In the genomic region with DNA sequence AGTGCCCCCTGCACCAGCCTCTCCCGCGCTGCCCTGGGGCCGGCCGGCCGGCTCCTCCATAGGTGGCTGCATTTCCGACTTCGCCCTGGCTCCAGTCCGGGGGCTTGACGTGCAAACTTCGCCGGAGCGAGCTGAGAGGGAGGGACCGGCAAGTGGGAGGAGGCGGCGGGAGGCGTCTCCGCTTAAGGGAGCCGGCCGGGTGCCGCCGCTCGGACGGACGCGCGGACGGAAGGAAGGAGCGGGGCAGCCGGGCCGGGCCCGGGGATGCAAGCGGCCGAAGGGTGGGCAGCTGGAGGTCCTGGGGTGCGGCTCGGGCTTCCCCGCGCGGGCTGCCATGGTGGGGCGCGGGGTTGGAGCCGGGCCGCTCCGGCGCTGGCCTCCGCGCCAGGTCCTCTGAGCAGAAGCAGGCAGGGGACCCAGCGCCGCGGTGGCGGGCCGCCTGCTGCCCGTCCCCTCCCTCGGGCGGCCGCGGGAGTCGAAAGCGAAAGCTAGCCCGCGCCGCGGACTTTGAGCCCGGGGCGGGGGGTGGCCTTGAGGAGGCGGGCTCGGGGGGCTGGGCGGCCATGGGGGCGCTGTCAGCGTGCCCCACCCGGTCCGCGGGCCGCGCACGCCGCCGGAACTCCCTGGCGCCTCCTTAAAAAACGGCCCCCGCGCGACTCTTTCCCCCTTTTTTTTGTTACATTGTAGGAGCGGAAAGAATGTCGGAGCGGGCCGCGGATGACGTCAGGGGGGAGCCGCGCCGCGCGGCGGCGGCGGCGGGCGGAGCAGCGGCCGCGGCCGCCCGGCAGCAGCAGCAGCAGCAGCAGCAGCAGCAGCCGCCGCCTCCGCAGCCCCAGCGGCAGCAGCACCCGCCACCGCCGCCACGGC, we compare ENCODE assay signal across 8 cellular contexts. TPM values are rescaled to one million over a fixed set of nuclear protein-coding genes. Genes with fewer than 3 reads are reported as not detected.
DNase-seq lines count a peak whose midpoint lies in the region; ATAC-seq and TF ChIP-seq lines count a peak whose summit lies in the region.

Gene SCAANT1, minus strand, starts transcription at position 483 of the 867 bp plus-strand sequence.

- H3K36me3 Mint-ChIP-seq in type B pancreatic cell = peaks cover 11% of the 10 kb centered on the region

- peak within 1 kb of the TSS; percentile 97 for H3K27ac Mint-ChIP-seq in type B pancreatic cell

- H3K4me1 ChIP-seq in HAP-1 (peaks cover 18% of the 10 kb centered on the region), heart left ventricle (peaks cover 2 to 53% (median 27%) of the 10 kb centered on the region in 12 donors)

- H3K4me3 ChIP-seq in HAP-1 (peak within 1 kb of the TSS; percentile 55), heart left ventricle (peak within 1 kb of the TSS; percentile 71 to 98 (median 83))

- peak in 1 of 2 donors; percentile 68 for TF ChIP-seq POLR2A in heart left ventricle (IDR thresholded peaks at IDR 0.05)

- no peaks in the 10 kb centered on the region for H3K27me3 Mint-ChIP-seq in type B pancreatic cell

- H3K9me3 ChIP-seq in HAP-1 (no peaks in the 10 kb centered on the region), heart left ventricle (no peaks in the 10 kb centered on the region)

- in situ Hi-C loops in HAP-1 (cut with MboI; ENCODE audit: low sequenced_read_pairs) = no loop called here

- CTCF ChIA-PET in GM10248 (lab: Yijun Ruan, JAX) = interaction anchor here (1.0 to 1.5 kb wide), 3 partner anchors 12 to 42 kb away, joined by 4 to 6 read pairs (median 5); no protein-coding TSS in a partner anchor

- intact Hi-C loops in heart left ventricle (cut with DNase I) = loop anchor here in 8 of 10 donors (2.0 to 10.0 kb wide), 9 partner anchors 45 to 85 kb away; partner anchors contain the start of genes ATXN7 (in 5 of the 8) and THOC7 (in 5 of the 8)
- intact Hi-C loops in posterior cingulate gyrus (cut with DNase I) = loop anchor here (1.0 to 2.0 kb wide), 3 partner anchors 48 to 81 kb away; no protein-coding TSS in a partner anchor

- TF ChIP-seq CTCF in GM10248 (IDR thresholded peaks at IDR 0.05; ENCODE audit: control extremely low read depth, extremely low read depth, low read depth, missing control alignments) (no peak), heart left ventricle (IDR thresholded peaks at IDR 0.05) (peak in 6 of 12 donors; percentile 5 to 27 (median 16)), type B pancreatic cell (conservative IDR thresholded peaks at IDR 0.05) (peak; percentile 35)

- H3K4me3 Mint-ChIP-seq in type B pancreatic cell = peak within 1 kb of the TSS; percentile 96

- H3K27me3 ChIP-seq in HAP-1 (ENCODE audit: low read depth) (no peaks in the 10 kb centered on the region), heart left ventricle (no peaks in the 10 kb centered on the region)

- H3K36me3 ChIP-seq in HAP-1 (replicated peaks) (peaks cover 19% of the 10 kb centered on the region), heart left ventricle (peaks cover 0 to 27% (median 16%) of the 10 kb centered on the region in 9 donors)

- POLR2A ChIA-PET in GM10248 (lab: Yijun Ruan, JAX) = no interaction called here

- peak; percentile 87 for DNase-seq in GM10248 (ENCODE audit: extremely low spot score)
- DNase-seq in HAP-1 (ENCODE audit: low spot score in 2 of 2) = peak; percentile 80 to 88
- peak; percentile 78 for DNase-seq in M059J (ENCODE audit: low read depth)
- DNase-seq in SW480 (ENCODE audit: low spot score) = peak; percentile 89
- peak; percentile 93 to 96 (median 94) for DNase-seq in heart left ventricle
- peak; percentile 75 to 97 (median 83) for DNase-seq in posterior cingulate gyrus
- peak; percentile 88 for DNase-seq in type B pancreatic cell (ENCODE audit: extremely low spot score, unreplicated experiment)

- 0 to 1% (median 0%) methylated on average over 74 to 111 of the region's 111 CpGs for WGBS in adipose tissue, 3 donors
- WGBS in heart left ventricle, 4 donors = 0 to 1% (median 0%) methylated on average over 23 to 111 of the region's 111 CpGs

- H3K9me3 Mint-ChIP-seq in type B pancreatic cell = no peaks in the 10 kb centered on the region

- H3K4me1 Mint-ChIP-seq in type B pancreatic cell (ENCODE audit: unreplicated experiment) = peaks cover 24% of the 10 kb centered on the region

- H3K27ac ChIP-seq in adipose tissue (ENCODE audit: low read depth, low read length) (peak within 1 kb of the TSS; percentile 85), heart left ventricle (peak within 1 kb of the TSS; percentile 96 to 100 (median 99))

- ATAC-seq in heart left ventricle = peak; percentile 93 to 96 (median 94)

RNA-seq across cellular contexts. Expression of gene SCAANT1, which starts in this region (rescaled TPM):
- not detected in 2 replicates for total RNA-seq in M059J (2014; rRNA removed; shearing (Covaris generic))
- polyA plus RNA-seq in adipose tissue (not detected), heart left ventricle (not detected)
- total RNA-seq in heart left ventricle (not detected), type B pancreatic cell (ENCODE audit: low replicate concordance) (not detected in 2 replicates)

Comparison
In these comparisons a context has a peak if more than half of its experiments do, and no peak if none do; other contexts are left out.
1. Peak in every context shown above with its lines: DNase-seq, ATAC-seq, H3K4me3 ChIP-seq and H3K27ac ChIP-seq.
2. Peak in DNase-seq in M059J; RNA of the gene not detected or under 1 TPM.
3. Peak in DNase-seq, ATAC-seq, H3K4me3 ChIP-seq and H3K27ac ChIP-seq in heart left ventricle; RNA of the gene not detected or under 1 TPM.
4. Peak in DNase-seq in type B pancreatic cell; RNA of the gene not detected or under 1 TPM.